23 cellular contexts compared by ENCODE assay signal in genomic region chr11:70107191-70107590, GRCh38. TPM values are rescaled to one million over a fixed set of nuclear protein-coding genes. Genes with fewer than 3 reads are reported as not detected.
DNase-seq lines count a peak whose midpoint lies in the region; ATAC-seq, FAIRE-seq and TF ChIP-seq lines count a peak whose summit lies in the region.
"Had no signal": no experiment of that assay in that cellular context is flagged by ENCODE, and none has a peak within 500 bp of the region (broad histone marks: within the 10 kb centered on the region; RNA-seq: fewer than 3 reads in every experiment).

No MANE protein-coding gene starts in this region.

- H3K9me3 ChIP-seq in astrocyte (ENCODE audit: insufficient read depth, low read depth, low read length) (no peaks in the 10 kb centered on the region), sigmoid colon (no peaks in the 10 kb centered on the region), thyroid gland (no peaks in the 10 kb centered on the region)
- H3K9me3 ChIP-seq in CD8-positive, alpha-beta memory T cell (ENCODE audit: low read length), result no peaks in the 10 kb centered on the region
- H3K9me3 ChIP-seq: BE2C, Caco-2 had no signal

- H4K20me1 ChIP-seq in astrocyte (ENCODE audit: insufficient read depth, low read length), result no peaks in the 10 kb centered on the region

- POLR2A ChIA-PET in CD8-positive, alpha-beta memory T cell (lab: Charles Lee), result no interaction called here

- CTCF ChIA-PET in Calu3 (lab: Charles Lee), result no interaction called here
- CTCF ChIA-PET in CD8-positive, alpha-beta memory T cell (lab: Charles Lee), result no interaction called here

- H3K79me2 ChIP-seq in astrocyte (ENCODE audit: insufficient read depth, low read length), result no peaks in the 10 kb centered on the region

- H3K27ac ChIP-seq in astrocyte (ENCODE audit: low read depth, low read length) (no peak overlapping the region), sigmoid colon (peak overlapping the region in 3 of 4 donors; percentile 80 to 88 (median 82)), thyroid gland (peak overlapping the region in 2 of 3 donors; percentile 88 to 92)
- H3K27ac ChIP-seq in CD8-positive, alpha-beta memory T cell (ENCODE audit: low read depth, low read length), result no peak overlapping the region
- H3K27ac ChIP-seq: HL-60 had no signal

- TF ChIP-seq POLR2A in sigmoid colon (IDR thresholded peaks at IDR 0.05), result no peak
- TF ChIP-seq POLR2A in thyroid gland (IDR thresholded peaks at IDR 0.05), result no peak

- H3K4me3 ChIP-seq in astrocyte (ENCODE audit: insufficient read depth, low read depth, low read length) (no peak overlapping the region), sigmoid colon (no peak overlapping the region), thyroid gland (replicated peaks in 1 of 3) (no peak overlapping the region)
- no peak overlapping the region for H3K4me3 ChIP-seq in CD8-positive, alpha-beta memory T cell (ENCODE audit: low read length)
- H3K4me3 ChIP-seq: GM23338, K562 had no signal

- BruUV-seq in Calu3 (replicated peaks; lab: Mats Ljungman, UMichigan), result no TSS peak

- H3K4me1 Mint-ChIP-seq in astrocyte (ENCODE audit: low read depth, unreplicated experiment) (peaks cover 31% of the 10 kb centered on the region), Calu3 (ENCODE audit: low read depth, unreplicated experiment) (no peaks in the 10 kb centered on the region)
- H3K4me1 Mint-ChIP-seq in CD8-positive, alpha-beta memory T cell, result peaks cover 0 to 6% (median 3%) of the 10 kb centered on the region in 3 donors

- H2AFZ ChIP-seq in astrocyte (ENCODE audit: low read depth, low read length), result no peak overlapping the region
- H2AFZ ChIP-seq: GM23338 had no signal

- WGBS in sigmoid colon, 2 donors, result 63 to 66% methylated on average over 5 to 9 of the region's 9 CpGs
- whole genome bisulfite sequencing in thyroid gland, 2 donors, result 59 to 86% methylated on average over 6 to 9 of the region's 9 CpGs

- H3K9me3 Mint-ChIP-seq in astrocyte (ENCODE audit: unreplicated experiment) (no peaks in the 10 kb centered on the region), Calu3 (ENCODE audit: low read depth, unreplicated experiment) (no peaks in the 10 kb centered on the region)
- no peaks in the 10 kb centered on the region for H3K9me3 Mint-ChIP-seq in CD8-positive, alpha-beta memory T cell
- H3K9me3 Mint-ChIP-seq: CD4-positive, CD25-positive, alpha-beta regulatory T cell; GM23338 had no signal

- FAIRE-seq in astrocyte (lab: Jason Lieb, UNC) (no peak), HTR-8/SVneo (lab: Jason Lieb, UNC) (no peak)
- FAIRE-seq: GM12892, GM18507, H54, K562 had no signal

- H3K27me3 ChIP-seq in astrocyte (ENCODE audit: insufficient read depth, low read length) (no peaks in the 10 kb centered on the region), sigmoid colon (no peaks in the 10 kb centered on the region), thyroid gland (no peaks in the 10 kb centered on the region)
- H3K27me3 ChIP-seq in CD8-positive, alpha-beta memory T cell (ENCODE audit: insufficient read depth, low read length, poor library complexity, severe bottlenecking), result no peaks in the 10 kb centered on the region
- H3K27me3 ChIP-seq: BE2C had no signal

- no peak overlapping the region for H3K4me2 ChIP-seq in astrocyte (ENCODE audit: low read length)
- H3K4me2 ChIP-seq: GM23338 had no signal

- intact Hi-C loops in Right ventricle myocardium inferior (cut with DNase I) (no loop called here), left cardiac atrium (cut with DNase I) (no loop called here), sigmoid colon (cut with DNase I) (no loop called here), thyroid gland (cut with DNase I) (no loop called here), Calu3 (cut with micrococcal nuclease; ENCODE audit: unreplicated experiment) (no loop called here)

- peak overlapping the region; percentile 21 for H3K27ac Mint-ChIP-seq in astrocyte (ENCODE audit: unreplicated experiment)
- H3K27ac Mint-ChIP-seq in Calu3 (ENCODE audit: unreplicated experiment), result no peak overlapping the region
- no peak overlapping the region for H3K27ac Mint-ChIP-seq in CD8-positive, alpha-beta memory T cell
- H3K27ac Mint-ChIP-seq: GM23338 had no signal

- DNase-seq in Right ventricle myocardium inferior (ENCODE audit: missing footprints) (peak; percentile 25), left cardiac atrium (no peak), astrocyte (ENCODE audit: low read depth) (no peak), sigmoid colon (no peak), thyroid gland (peak; percentile 33 to 47), Calu3 (no peak), HTR-8/SVneo (ENCODE audit: insufficient read length, low spot score) (no peak)
- DNase-seq in CD8-positive, alpha-beta memory T cell, result no peak
- DNase-seq: BE2C; C1 segment of cervical spinal cord; Caco-2; CD4-positive, CD25-positive, alpha-beta regulatory T cell; DMS153; DMS79; GDM1; HCEC 1CT; IMR-90 had no signal

- H3K9ac ChIP-seq in astrocyte (ENCODE audit: low read length), result no peak overlapping the region

- H3K4me3 Mint-ChIP-seq in astrocyte (ENCODE audit: unreplicated experiment), result no peak overlapping the region
- no peak overlapping the region for H3K4me3 Mint-ChIP-seq in Calu3 (ENCODE audit: low read depth, unreplicated experiment)
- no peak overlapping the region for H3K4me3 Mint-ChIP-seq in CD8-positive, alpha-beta memory T cell
- H3K4me3 Mint-ChIP-seq: CD4-positive, CD25-positive, alpha-beta regulatory T cell; GM23338 had no signal

- no peak for TF ChIP-seq CTCF in astrocyte (IDR thresholded peaks at IDR 0.05; ENCODE audit: insufficient read depth, low read depth, low read length)
- TF ChIP-seq CTCF in sigmoid colon (IDR thresholded peaks at IDR 0.05), result no peak
- TF ChIP-seq CTCF in thyroid gland (IDR thresholded peaks at IDR 0.05), result no peak
- no peak for TF ChIP-seq CTCF in Calu3 (IDR thresholded peaks at IDR 0.05; ENCODE audit: unreplicated experiment)

- peaks cover 23% of the 10 kb centered on the region for H3K27me3 Mint-ChIP-seq in astrocyte (ENCODE audit: low read depth, unreplicated experiment)
- H3K27me3 Mint-ChIP-seq in Calu3 (ENCODE audit: unreplicated experiment), result no peaks in the 10 kb centered on the region
- H3K27me3 Mint-ChIP-seq in CD8-positive, alpha-beta memory T cell, result peaks cover 10 to 23% of the 10 kb centered on the region in 2 donors

- no peak for TF ChIP-seq EP300 in sigmoid colon (IDR thresholded peaks at IDR 0.05)

- H3K36me3 ChIP-seq in astrocyte (ENCODE audit: insufficient read depth, low read length) (no peaks in the 10 kb centered on the region), sigmoid colon (no peaks in the 10 kb centered on the region), thyroid gland (no peaks in the 10 kb centered on the region)
- no peaks in the 10 kb centered on the region for H3K36me3 ChIP-seq in CD8-positive, alpha-beta memory T cell (ENCODE audit: insufficient read depth, low read length)
- H3K36me3 ChIP-seq: BE2C had no signal

- H3K36me3 Mint-ChIP-seq in astrocyte (ENCODE audit: low read depth, unreplicated experiment), result no peaks in the 10 kb centered on the region
- H3K36me3 Mint-ChIP-seq in Calu3 (ENCODE audit: insufficient read depth, unreplicated experiment), result no peaks in the 10 kb centered on the region
- no peaks in the 10 kb centered on the region for H3K36me3 Mint-ChIP-seq in CD8-positive, alpha-beta memory T cell
- H3K36me3 Mint-ChIP-seq: CD4-positive, CD25-positive, alpha-beta regulatory T cell had no signal

- ATAC-seq in Right ventricle myocardium inferior, result no peak
- ATAC-seq in left cardiac atrium, result no peak
- ATAC-seq: GM23338, K562 had no signal

- H3K4me1 ChIP-seq in astrocyte (ENCODE audit: insufficient read depth, low read length) (peaks cover 32% of the 10 kb centered on the region), sigmoid colon (peaks cover 0 to 53% (median 42%) of the 10 kb centered on the region in 4 donors), thyroid gland (peaks cover 47 to 58% of the 10 kb centered on the region in 2 donors)
- no peaks in the 10 kb centered on the region for H3K4me1 ChIP-seq in CD8-positive, alpha-beta memory T cell (ENCODE audit: insufficient read depth, low read length)

RNA-seq across cellular contexts. Expression of gene ANO1, which starts 29.1 kb away (rescaled TPM):
- total RNA-seq in Right ventricle myocardium inferior (6.7 TPM), left cardiac atrium (10 to 100 TPM in 1 of 2 donors, 1 to 10 TPM in 1; 9.8 to 14.2 TPM), astrocyte (0.10 and 0.14 TPM in 2 replicates), sigmoid colon (10 to 100 TPM; 17.4 to 33.9 (median 20.2) TPM), thyroid gland (10 to 100 TPM; 25.8 to 56.2 (median 35.3) TPM), Calu3 (2022) (10.4 and 17.8 TPM in 2 replicates)
- polyA plus RNA-seq in sigmoid colon, result 1 to 10 TPM in 2 of 3 donors, under 1 TPM in 1; 0.60 to 5.7 (median 3.0) TPM
- not detected for total RNA-seq in CD8-positive, alpha-beta memory T cell
- polyA plus RNA-seq in CD8-positive, alpha-beta memory T cell, result not detected
- total RNA-seq: CD4-positive, CD25-positive, alpha-beta regulatory T cell; K562 had no signal
- polyA plus RNA-seq: CD4-positive, CD25-positive, alpha-beta regulatory T cell; K562 had no signal

Comparison
In these comparisons a context has a peak if more than half of its experiments do, and no peak if none do; other contexts are left out.
1. DNase-seq: peak in Right ventricle myocardium inferior (single experiment) and thyroid gland (2 of 2); none in left cardiac atrium (single experiment), astrocyte (single experiment), sigmoid colon (single experiment), Calu3 (single experiment), CD8-positive, alpha-beta memory T cell (0 of 5) and HTR-8/SVneo (single experiment).
2. H3K27ac ChIP-seq: peak in sigmoid colon (3 of 4) and thyroid gland (2 of 3); none in astrocyte (single experiment) and CD8-positive, alpha-beta memory T cell (single experiment).